ENCODE assay signal across 28 cellular contexts in genomic region chr13:98129059-98129741, GRCh38. TPM values are rescaled to one million over a fixed set of nuclear protein-coding genes. Genes with fewer than 3 reads are reported as not detected.
DNase-seq lines count a peak whose midpoint lies in the region; ATAC-seq and TF ChIP-seq lines count a peak whose summit lies in the region.
"Had no signal": no experiment of that assay in that cellular context is flagged by ENCODE, and none has a peak within 500 bp of the region (broad histone marks: within the 10 kb centered on the region; RNA-seq: fewer than 3 reads in every experiment).

No MANE protein-coding gene starts in this region.

- TF ChIP-seq CTCF in H9 (conservative IDR thresholded peaks at IDR 0.05): no peak
- TF ChIP-seq CTCF in SK-N-SH (IDR thresholded peaks at IDR 0.05): peak; percentile 12; the same call in 1 of the 2 replicates
- peak; percentile 18 for TF ChIP-seq CTCF in epithelial cell of esophagus (IDR thresholded peaks at IDR 0.05; ENCODE audit: insufficient read depth, low read depth, low read length, missing control alignments)
- no peak for TF ChIP-seq CTCF in ovary (IDR thresholded peaks at IDR 0.05)

- H3K36me3 ChIP-seq in SK-N-SH (replicated peaks in 1 of 2; ENCODE audit: control insufficient read depth in 1 of 2, insufficient read depth in 2 of 2, low read length in 1 of 2) (no peaks in the 10 kb centered on the region), ovary (no peaks in the 10 kb centered on the region)
- H3K36me3 ChIP-seq: BE2C, left lung, upper lobe of right lung had no signal

- H3K56ac ChIP-seq in H9 (ENCODE audit: insufficient read length, low read depth, low read length): no peak overlapping the region

- H3K4me1 Mint-ChIP-seq in H9: no peaks in the 10 kb centered on the region; a peak in 1 of 4 replicates
- H3K4me1 Mint-ChIP-seq: activated CD4-positive, alpha-beta memory T cell treated with anti-CD3 and anti-CD28 coated beads, Interleukin-2, amount 10 ng/mL, durations not matched to agents 7 days and 5 days; brain had no signal

- H4K8ac ChIP-seq in H9 (replicated peaks; ENCODE audit: insufficient read length, low read depth, low read length): no peak overlapping the region

- intact Hi-C loops in ovary (cut with DNase I): loop anchor here in 1 of 4 donors (10.0 kb wide), 1 partner anchor 556 kb away; no protein-coding TSS in a partner anchor

- no peak overlapping the region for H3K4me2 ChIP-seq in H9 (ENCODE audit: insufficient read depth, insufficient read length, low read length)
- H3K4me2 ChIP-seq in SK-N-SH: no peak overlapping the region
- H3K4me2 ChIP-seq: PC-9 had no signal

- H4K5ac ChIP-seq in H9 (ENCODE audit: insufficient read length, low read depth, low read length): no peak overlapping the region

- no peak overlapping the region for H3K9ac ChIP-seq in H9 (ENCODE audit: extremely low read depth, insufficient read length, low read length)
- H3K9ac ChIP-seq in SK-N-SH: no peak overlapping the region

- no peaks in the 10 kb centered on the region for H3K79me1 ChIP-seq in H9 (ENCODE audit: insufficient read depth, low read depth, low read length, poor library complexity, severe bottlenecking)

- no peak overlapping the region for H3K4ac ChIP-seq in H9 (ENCODE audit: low read depth, low read length)

- H3K4me3 ChIP-seq in SK-N-SH (ENCODE audit: low read depth in 2 of 2, low read length in 1 of 2): no peak overlapping the region
- H3K4me3 ChIP-seq in epithelial cell of esophagus (ENCODE audit: low read length): no peak overlapping the region
- no peak overlapping the region for H3K4me3 ChIP-seq in ovary
- H3K4me3 ChIP-seq: left lung, PC-9, upper lobe of right lung had no signal

- peaks cover 0 to 2% (median 0%) of the 10 kb centered on the region in 3 experiments; a peak in 3 of 7 replicates for H3K36me3 Mint-ChIP-seq in H9 (ENCODE audit: insufficient read depth in 1 of 3, low read depth in 3 of 3)
- H3K36me3 Mint-ChIP-seq: brain had no signal

- ATAC-seq in GM21717 (IDR thresholded peaks at IDR 0.05; ENCODE audit: unreplicated experiment): no peak
- ATAC-seq: activated CD4-positive, CD25-positive, alpha-beta regulatory T cell treated with anti-CD3 and anti-CD28 coated beads, Interleukin-2, amount 50 U/mL, for 24 hours; left lung; stimulated activated memory B cell treated with anti-CD40 and anti-IgM and Interleukin-4, amounts not matched to agents 10 μg/mL and 1 μg/mL and 100 μg/mL, for 72 hours; upper lobe of right lung had no signal

- no peak overlapping the region for H3K18ac ChIP-seq in H9 (ENCODE audit: insufficient read length, low read depth, low read length)

- TF ChIP-seq EP300 in SK-N-SH (IDR thresholded peaks at IDR 0.05; ENCODE audit: borderline replicate concordance in 1 of 2, low read depth in 1 of 2, low read length in 1 of 2): no peak
- no peak for TF ChIP-seq EP300 in ovary (IDR thresholded peaks at IDR 0.05)

- H3K9me3 ChIP-seq in H9 (ENCODE audit: control insufficient read depth, low read depth, low read length) (no peaks in the 10 kb centered on the region), SK-N-SH (no peaks in the 10 kb centered on the region), ovary (no peaks in the 10 kb centered on the region)
- H3K9me3 ChIP-seq: BE2C, left lung, upper lobe of right lung had no signal

- no peaks in the 10 kb centered on the region for H3K9me2 ChIP-seq in SK-N-SH

- no peaks in the 10 kb centered on the region for H3K23me2 ChIP-seq in H9 (ENCODE audit: insufficient read length, low read depth, low read length, poor library complexity, severe bottlenecking)

- POLR2A ChIA-PET in SK-N-SH (lab: Yijun Ruan, JAX): no interaction called here

- no peak overlapping the region for H2BK5ac ChIP-seq in H9 (ENCODE audit: insufficient read length, low read length)

- no peak for TF ChIP-seq POLR2A in ovary (IDR thresholded peaks at IDR 0.05)

- H2BK120ac ChIP-seq in H9 (ENCODE audit: low read depth, low read length, poor library complexity, severe bottlenecking): no peak overlapping the region

- H3K79me2 ChIP-seq in H9 (ENCODE audit: insufficient read depth, low read length) (no peaks in the 10 kb centered on the region), SK-N-SH (ENCODE audit: insufficient read depth) (no peaks in the 10 kb centered on the region)

- H3K23ac ChIP-seq in H9 (ENCODE audit: insufficient read length, low read depth, low read length): no peak overlapping the region

- H3K4me1 ChIP-seq in H9 (ENCODE audit: insufficient read depth, low read length) (no peaks in the 10 kb centered on the region), SK-N-SH (ENCODE audit: control insufficient read depth in 1 of 2, insufficient read depth in 2 of 2, low read depth in 1 of 2, low read length in 1 of 2) (no peaks in the 10 kb centered on the region), ovary (ENCODE audit: insufficient read depth) (no peaks in the 10 kb centered on the region)
- H3K4me1 ChIP-seq: BE2C, left lung, upper lobe of right lung had no signal

- whole genome bisulfite sequencing in H9 (ENCODE audit: extremely low coverage, insufficient read length, low lambda C conversion rate): no CpG with 5 or more reads among the region's 5 CpGs
- 73% methylated on average over 5 of the region's 5 CpGs for WGBS in SK-N-SH (ENCODE audit: low lambda C conversion rate)
- WGBS in ovary, 3 donors: 90 to 94% (median 93%) methylated on average over 5 of the region's 5 CpGs

- H3K27me3 Mint-ChIP-seq in H9 (ENCODE audit: low read depth): no peaks in the 10 kb centered on the region; the same call in none of the 2 replicates

- H3T11ph ChIP-seq in H9 (ENCODE audit: low read length): no peak overlapping the region

- H3K27me3 ChIP-seq in H9 (ENCODE audit: insufficient read depth, low read length) (no peaks in the 10 kb centered on the region), SK-N-SH (ENCODE audit: insufficient read depth) (no peaks in the 10 kb centered on the region), ovary (no peaks in the 10 kb centered on the region)
- H3K27me3 ChIP-seq: BE2C, left lung, upper lobe of right lung had no signal

- H3K9me3 Mint-ChIP-seq in H9: peaks cover 2 to 5% of the 10 kb centered on the region in 2 experiments; a peak in 4 of 5 replicates

- H2BK15ac ChIP-seq in H9 (ENCODE audit: low read depth, low read length): no peak overlapping the region

- no peak overlapping the region for H3K27ac ChIP-seq in H9 (ENCODE audit: insufficient read length, low read depth, low read length)
- H3K27ac ChIP-seq in SK-N-SH (ENCODE audit: low read depth in 2 of 2, low read length in 1 of 2): no peak overlapping the region
- H3K27ac ChIP-seq in ovary: no peak overlapping the region
- H3K27ac ChIP-seq: HL-60, left lung, PC-9, upper lobe of right lung had no signal

- no peak overlapping the region for H2BK20ac ChIP-seq in H9 (ENCODE audit: low read depth, low read length, poor library complexity, severe bottlenecking)

- CTCF ChIA-PET in SK-N-SH (lab: Yijun Ruan, JAX): interaction anchor here (0.6 to 2.0 kb wide), 2 partner anchors 316 to 463 kb away, joined by 3 to 5 read pairs; no protein-coding TSS in a partner anchor

- peak; percentile 8 for DNase-seq in H9
- DNase-seq in SK-N-SH: no peak
- peak; percentile 74 for DNase-seq in epithelial cell of esophagus (ENCODE audit: low read depth)
- DNase-seq in renal cortical epithelial cell (ENCODE audit: low read depth): peak; percentile 38
- no peak for DNase-seq in ovary
- DNase-seq in cerebellum (ENCODE audit: low spot score): no peak
- DNase-seq in inferior parietal cortex (ENCODE audit: extremely low spot score): no peak
- DNase-seq: activated CD4-positive, alpha-beta memory T cell treated with anti-CD3 and anti-CD28 coated beads, Interleukin-2, amount 10 ng/mL, durations not matched to agents 7 days and 5 days; activated effector memory CD4-positive, alpha-beta T cell treated with Interleukin-2 at 50 U/mL for 16 hours; BE2C; foreskin melanocyte; GOT3; left lung; naive B cell; NCI-H1105 treated with DMSO at 0.1 percent for 48 hours; NCI-H2081; nucleus accumbens; SHP77 treated with DMSO at 0.1 percent for 48 hours; stimulated activated CD4-positive, alpha-beta T cell treated with anti-CD3 and anti-CD28 coated beads, Interleukin-4, amount 100 ng/mL, for 1 hour; upper lobe of right lung had no signal

- H3K4me3 Mint-ChIP-seq in H9: no peak overlapping the region
- H3K4me3 Mint-ChIP-seq: activated CD4-positive, alpha-beta memory T cell treated with anti-CD3 and anti-CD28 coated beads, Interleukin-2, amount 10 ng/mL, durations not matched to agents 7 days and 5 days; brain; dendritic cell treated with granulocyte-macrophage colony-stimulating factor and Interleukin-4, amounts not matched to agents 40 ng/mL and 50 ng/mL, for 4 days; naive B cell; stimulated activated memory B cell treated with anti-CD40 and anti-IgM and Interleukin-4, amounts not matched to agents 10 μg/mL and 1 μg/mL and 100 μg/mL, for 72 hours had no signal

- H2BK12ac ChIP-seq in H9 (ENCODE audit: insufficient read length, low read depth, low read length): no peak overlapping the region

- no peak overlapping the region for H2AK5ac ChIP-seq in H9 (ENCODE audit: insufficient read length, low read length)

- H4K91ac ChIP-seq in H9 (ENCODE audit: insufficient read length, low read depth, low read length): no peak overlapping the region

- H3K27ac Mint-ChIP-seq in H9: no peak overlapping the region
- H3K27ac Mint-ChIP-seq: activated CD4-positive, alpha-beta memory T cell treated with anti-CD3 and anti-CD28 coated beads, Interleukin-2, amount 10 ng/mL, durations not matched to agents 7 days and 5 days; brain; dendritic cell treated with granulocyte-macrophage colony-stimulating factor and Interleukin-4, amounts not matched to agents 40 ng/mL and 50 ng/mL, for 4 days; naive B cell; stimulated activated memory B cell treated with anti-CD40 and anti-IgM and Interleukin-4, amounts not matched to agents 10 μg/mL and 1 μg/mL and 100 μg/mL, for 72 hours had no signal

- no peak for TF ChIP-seq RAD21 in SK-N-SH (IDR thresholded peaks at IDR 0.05; ENCODE audit: low read length)

- no peaks in the 10 kb centered on the region for H3F3A ChIP-seq in SK-N-SH (replicated peaks; ENCODE audit: insufficient read depth)

- no peak overlapping the region for H3K14ac ChIP-seq in H9 (ENCODE audit: insufficient read depth, low read length)

- H2AFZ ChIP-seq in H9 (ENCODE audit: low read length): no peak overlapping the region
- no peak overlapping the region for H2AFZ ChIP-seq in SK-N-SH (ENCODE audit: low read depth)
- H2AFZ ChIP-seq: PC-9 had no signal

- H4K20me1 ChIP-seq in H9 (ENCODE audit: control insufficient read depth, insufficient read depth, insufficient read length) (no peaks in the 10 kb centered on the region), SK-N-SH (ENCODE audit: insufficient read depth) (no peaks in the 10 kb centered on the region)

RNA-seq across cellular contexts. Expression of gene FARP1, which starts 13.7 kb away (rescaled TPM):
- 95.9 and 97.4 TPM in 2 replicates for total RNA-seq in H9 (2021)
- 10.6 and 12.0 TPM in 2 replicates for polyA plus RNA-seq in SK-N-SH (2012; rRNA removed)
- polyA plus RNA-seq in SK-N-SH (2012; cell fraction: cytosol; rRNA removed): 12.2 and 17.4 TPM in 2 replicates
- polyA plus RNA-seq in SK-N-SH (2012; cell fraction: nucleus; rRNA removed): 34.9 and 43.7 TPM in 2 replicates
- 51.4 and 261 TPM in 2 replicates for total RNA-seq in renal cortical epithelial cell
- 10 to 100 TPM; 21.9 to 90.1 (median 35.6) TPM for total RNA-seq in ovary
- polyA plus RNA-seq in ovary: 10 to 100 TPM; 10.2 to 69.5 TPM
- 106 TPM for total RNA-seq in cerebellum

RNA-seq across cellular contexts. Expression of gene RNF113B, which starts 47.9 kb away (rescaled TPM):
- not detected in 2 replicates for total RNA-seq in H9 (2021)
- polyA plus RNA-seq in SK-N-SH (2012; rRNA removed): not detected in 2 replicates
- not detected in 2 replicates for polyA plus RNA-seq in SK-N-SH (2012; cell fraction: cytosol; rRNA removed)
- polyA plus RNA-seq in SK-N-SH (2012; cell fraction: nucleus; rRNA removed): not detected in 2 replicates
- not detected in 2 replicates for total RNA-seq in renal cortical epithelial cell
- total RNA-seq in ovary: not detected
- polyA plus RNA-seq in ovary: under 1 TPM in 1 of 2 donors, not detected in 1; 0.05 TPM
- not detected for total RNA-seq in cerebellum
- total RNA-seq: activated CD4-positive, alpha-beta memory T cell treated with anti-CD3 and anti-CD28 coated beads, Interleukin-2, amount 10 ng/mL, durations not matched to agents 7 days and 5 days; left lung; mesenteric fat pad; PC-9; upper lobe of right lung had no signal

Comparison
In these comparisons a context has a peak if more than half of its experiments do, and no peak if none do; other contexts are left out.
1. DNase-seq: peak in H9 (single experiment), epithelial cell of esophagus (single experiment) and renal cortical epithelial cell (single experiment); none in SK-N-SH (single experiment), ovary (0 of 5), cerebellum (single experiment) and inferior parietal cortex (single experiment).
2. CTCF ChIP-seq: peak in SK-N-SH (single experiment) and epithelial cell of esophagus (single experiment); none in H9 (single experiment) and ovary (0 of 3).